In genomic region chr15:56776839-56777238, GRCh38 we compare ENCODE assay signal across 11 cellular contexts.
"Had no signal": no experiment of that assay in that cellular context is flagged by ENCODE, and none has a peak within 500 bp of the region (broad histone marks: within the 10 kb centered on the region; RNA-seq: fewer than 3 reads in every experiment).

No MANE protein-coding gene starts in this region.

- DNase-seq: GM23248, GOT3, H7, H9, HCEC 1CT, HFFc6 had no signal

- H3K27ac ChIP-seq: GM23248 had no signal

- H3K4me3 Mint-ChIP-seq: GM23338, H9, HFFc6 had no signal

- FAIRE-seq: H1, H54 had no signal

- H3K4me1 ChIP-seq: HAP-1 had no signal

- H2AFZ ChIP-seq: GM23248, GM23338 had no signal

- H3K27ac Mint-ChIP-seq: GM23338, HFFc6 had no signal

- H3K36me3 ChIP-seq: HAP-1 had no signal

- H3K9me3 ChIP-seq: HAP-1 had no signal

- H3K4me3 ChIP-seq: GM23248, GM23338, HAP-1 had no signal

- ATAC-seq: GM23338, HCT116 had no signal

- H3K4me2 ChIP-seq: GM23338 had no signal

- H3K9ac ChIP-seq: GM23248 had no signal
